Comparison of ENCODE assay signal across 20 cellular contexts in the genomic region with DNA sequence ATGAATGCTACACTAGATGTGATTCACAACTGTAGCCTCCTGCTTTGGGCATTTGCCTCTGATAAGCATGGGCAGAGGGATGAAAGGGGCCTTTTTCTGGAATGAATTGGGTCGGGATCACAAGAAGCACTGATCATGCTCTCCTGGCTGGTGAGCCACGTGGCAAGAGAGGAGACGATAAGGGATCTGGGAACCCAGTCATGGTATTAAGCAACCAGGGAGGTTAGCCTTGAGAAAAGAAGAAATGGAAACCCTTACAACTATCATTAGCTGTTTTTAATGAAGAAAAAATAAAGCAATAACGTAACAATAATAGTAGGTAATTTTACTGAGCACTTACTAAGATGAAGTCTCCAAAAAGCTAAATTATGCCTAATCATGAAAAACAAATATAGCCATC.
"Had no signal": no experiment of that assay in that cellular context is flagged by ENCODE, and none has a peak within 500 bp of the region (broad histone marks: within the 10 kb centered on the region; RNA-seq: fewer than 3 reads in every experiment).

No MANE protein-coding gene starts in this region.

- H3K9me3 ChIP-seq: breast epithelium had no signal

- H3K36me3 ChIP-seq: breast epithelium, WERI-Rb-1 had no signal

- H3K27ac ChIP-seq: breast epithelium, SK-N-MC, WERI-Rb-1 had no signal

- H3K27me3 ChIP-seq: breast epithelium had no signal

- DNase-seq: activated CD4-positive, alpha-beta T cell treated with anti-CD3 and anti-CD28 coated beads for 4 hours; activated CD8-positive, alpha-beta memory T cell treated with anti-CD3 and anti-CD28 coated beads, Interleukin-2, amount 50 U/mL, for 4 hours; activated CD8-positive, alpha-beta T cell treated with anti-CD3 and anti-CD28 coated beads for 36 hours; activated gamma-delta T cell treated with Interleukin-2 at 50 U/mL for 16 hours; activated naive CD4-positive, alpha-beta T cell treated with anti-CD3 and anti-CD28 coated beads, Interleukin-2, amount 10 ng/mL, durations not matched to agents 7 days and 5 days; activated naive CD8-positive, alpha-beta T cell treated with anti-CD3 and anti-CD28 coated beads for 36 hours; activated T-cell treated with anti-CD3 and anti-CD28 coated beads, Interleukin-2, amount 50 U/mL, for 72 hours; aorta; caudate nucleus; MM.1S; NCI-H1105; NCI-H187 treated with DMSO at 0.1 percent for 48 hours; NCI-H2081 treated with DMSO at 0.1 percent for 48 hours; NCI-H524; NCI-H82; SIG-M5; T-helper 1 cell; WERI-Rb-1 had no signal

- H3K4me3 ChIP-seq: breast epithelium, SK-N-MC had no signal

- H3K4me1 ChIP-seq: breast epithelium had no signal
